In the genomic region with DNA sequence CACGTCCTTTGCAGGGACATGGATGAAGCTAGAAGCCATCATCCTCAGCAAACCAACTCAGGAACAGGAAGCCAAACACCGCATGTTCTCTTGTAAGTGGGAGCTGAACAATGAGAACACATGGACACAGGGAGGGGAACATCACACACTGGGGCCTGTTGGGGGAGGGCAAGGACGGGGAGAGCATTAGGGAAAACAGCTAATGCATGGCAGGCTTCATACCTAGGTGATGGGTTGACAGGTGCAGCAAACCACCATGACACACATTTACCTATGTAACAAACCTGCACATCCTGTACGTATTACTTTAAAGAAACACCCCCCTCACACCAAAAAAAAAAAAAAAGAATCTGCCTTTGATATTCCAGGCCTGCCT, we compare ENCODE assay signal across 9 cellular contexts. TPM values are rescaled to one million over a fixed set of nuclear protein-coding genes. Genes with fewer than 3 reads are reported as not detected.
A peak's percentile ranks its signal among the peaks of the same experiment; 100 is the strongest.
DNase-seq lines count a peak whose midpoint lies in the region; ATAC-seq lines count a peak whose summit lies in the region.
"Not testable (repeated sequence)": the region's sequence is repeated elsewhere in the genome, so short reads cannot be mapped to it uniquely, and the experiment has no call there.
"Had no signal": no experiment of that assay in that cellular context is flagged by ENCODE, and none has a peak within 500 bp of the region (broad histone marks: within the 10 kb centered on the region; RNA-seq: fewer than 3 reads in every experiment).

No MANE protein-coding gene starts in this region.

- H3K27me3 ChIP-seq in CD8-positive, alpha-beta memory T cell (ENCODE audit: insufficient read depth, low read length, poor library complexity, severe bottlenecking); stomach smooth muscle (ENCODE audit: control insufficient read depth in 1 of 2, insufficient read depth in 2 of 2, low read length in 2 of 2): not testable (repeated sequence)

- peak overlapping the region; percentile 87 to 99 (median 98) for H3K27ac Mint-ChIP-seq in CD8-positive, alpha-beta memory T cell
- H3K27ac Mint-ChIP-seq in IgD-negative memory B cell = peak overlapping the region; percentile 98 to 100 (median 99)
- peak overlapping the region; percentile 94 for H3K27ac Mint-ChIP-seq in activated CD4-positive, alpha-beta T cell treated with anti-CD3 and anti-CD28 coated beads for 36 hours
- H3K27ac Mint-ChIP-seq in central memory CD8-positive, alpha-beta T cell (ENCODE audit: low read depth) = peak overlapping the region; percentile 97

- peaks cover 53% of the 10 kb centered on the region for H3K4me1 ChIP-seq in CD8-positive, alpha-beta memory T cell (ENCODE audit: insufficient read depth, low read length)
- H3K4me1 ChIP-seq in mesodermal cell (ENCODE audit: control insufficient read depth, insufficient read depth, low read length, poor library complexity, severe bottlenecking) = peaks cover 46% of the 10 kb centered on the region
- not testable (repeated sequence) for H3K4me1 ChIP-seq in stomach smooth muscle (ENCODE audit: control insufficient read depth, insufficient read depth, low read length)

- H3K36me3 ChIP-seq in CD8-positive, alpha-beta memory T cell (ENCODE audit: insufficient read depth, low read length); mesodermal cell (ENCODE audit: control insufficient read depth, insufficient read depth, low read length); stomach smooth muscle (ENCODE audit: control insufficient read depth in 2 of 2, insufficient read depth in 2 of 2, low read length in 2 of 2): not testable (repeated sequence)

- POLR2A ChIA-PET in CD8-positive, alpha-beta memory T cell (lab: Charles Lee) = interaction anchor here (0.6 to 0.7 kb wide), 2 partner anchors 25 to 30 kb away, joined by 3 to 5 read pairs; no protein-coding TSS in a partner anchor
- POLR2A ChIA-PET in activated CD4-positive, alpha-beta T cell treated with anti-CD3 and anti-CD28 coated beads for 36 hours (lab: Charles Lee) = interaction anchor here (0.7 kb wide), 1 partner anchor 46 kb away, joined by 3 read pairs; no protein-coding TSS in a partner anchor

- peak in 1 of 5 donors; percentile 53 for DNase-seq in CD8-positive, alpha-beta memory T cell
- not testable (repeated sequence) for DNase-seq in activated CD4-positive, alpha-beta T cell treated with anti-CD3 and anti-CD28 coated beads for 36 hours; central memory CD8-positive, alpha-beta T cell (ENCODE audit: low spot score in 2 of 2)

- H3K4me3 Mint-ChIP-seq in CD8-positive, alpha-beta memory T cell = peak overlapping the region; percentile 64 to 91 (median 90)
- peak overlapping the region; percentile 81 to 97 (median 93) for H3K4me3 Mint-ChIP-seq in IgD-negative memory B cell
- H3K4me3 Mint-ChIP-seq in activated CD4-positive, alpha-beta T cell treated with anti-CD3 and anti-CD28 coated beads for 36 hours = peak overlapping the region; percentile 72
- peak overlapping the region; percentile 80 for H3K4me3 Mint-ChIP-seq in central memory CD8-positive, alpha-beta T cell

- H3K4me3 ChIP-seq in CD8-positive, alpha-beta memory T cell (ENCODE audit: low read length) = peak overlapping the region; percentile 65
- H3K4me3 ChIP-seq in mesodermal cell (ENCODE audit: extremely low read depth, insufficient read depth, low read length, poor library complexity, severe bottlenecking); stomach smooth muscle (ENCODE audit: low read length in 2 of 2): not testable (repeated sequence)

- peak; percentile 5 for ATAC-seq in GM19372 (IDR thresholded peaks at IDR 0.05; ENCODE audit: low read depth, unreplicated experiment)
- ATAC-seq in HG02763 (IDR thresholded peaks at IDR 0.05; ENCODE audit: unreplicated experiment) = peak; percentile 21
- not testable (repeated sequence) for ATAC-seq in activated CD4-positive, alpha-beta T cell treated with anti-CD3 and anti-CD28 coated beads for 36 hours
- peak; percentile 42 for ATAC-seq in central memory CD8-positive, alpha-beta T cell (replicated peaks; ENCODE audit: extremely low read depth, poor library complexity, severe bottlenecking)

- not testable (repeated sequence) for H3K27me3 Mint-ChIP-seq in CD8-positive, alpha-beta memory T cell; IgD-negative memory B cell; activated CD4-positive, alpha-beta T cell treated with anti-CD3 and anti-CD28 coated beads for 36 hours; central memory CD8-positive, alpha-beta T cell

- H3K36me3 Mint-ChIP-seq in CD8-positive, alpha-beta memory T cell; IgD-negative memory B cell; activated CD4-positive, alpha-beta T cell treated with anti-CD3 and anti-CD28 coated beads for 36 hours (ENCODE audit: low read depth); central memory CD8-positive, alpha-beta T cell (ENCODE audit: insufficient read depth): not testable (repeated sequence)

- H3K9me3 ChIP-seq in CD8-positive, alpha-beta memory T cell (ENCODE audit: low read length); mesodermal cell (ENCODE audit: control insufficient read depth, low read length); stomach smooth muscle (ENCODE audit: control insufficient read depth in 2 of 2, low read length in 2 of 2): not testable (repeated sequence)

- CTCF ChIA-PET in CD8-positive, alpha-beta memory T cell (lab: Charles Lee) = not testable (repeated sequence)
- CTCF ChIA-PET in activated CD4-positive, alpha-beta T cell treated with anti-CD3 and anti-CD28 coated beads for 36 hours (lab: Charles Lee) = interaction anchor here (0.8 kb wide), 1 partner anchor 13 kb away, joined by 3 read pairs; no protein-coding TSS in a partner anchor

- not testable (repeated sequence) for H3K9me3 Mint-ChIP-seq in CD8-positive, alpha-beta memory T cell; IgD-negative memory B cell; activated CD4-positive, alpha-beta T cell treated with anti-CD3 and anti-CD28 coated beads for 36 hours (ENCODE audit: low read depth); central memory CD8-positive, alpha-beta T cell

- intact Hi-C loops in activated CD4-positive, alpha-beta T cell treated with anti-CD3 and anti-CD28 coated beads for 36 hours (cut with DNase I, micrococcal nuclease) = loop anchor here in 1 of 2 experiments (2.0 kb wide), 2 partner anchors 26 to 74 kb away; partner anchors contain the start of gene USP6NL

- H3K4me1 Mint-ChIP-seq in CD8-positive, alpha-beta memory T cell = peaks cover 27 to 35% (median 33%) of the 10 kb centered on the region in 3 donors
- H3K4me1 Mint-ChIP-seq in IgD-negative memory B cell = peaks cover 46 to 82% (median 77%) of the 10 kb centered on the region in 3 donors
- peaks cover 49% of the 10 kb centered on the region for H3K4me1 Mint-ChIP-seq in activated CD4-positive, alpha-beta T cell treated with anti-CD3 and anti-CD28 coated beads for 36 hours
- peaks cover 27% of the 10 kb centered on the region for H3K4me1 Mint-ChIP-seq in central memory CD8-positive, alpha-beta T cell

- not testable (repeated sequence) for H3K9ac ChIP-seq in stomach smooth muscle (ENCODE audit: low read length in 2 of 2)

- peak overlapping the region; percentile 67 for H3K27ac ChIP-seq in CD8-positive, alpha-beta memory T cell (ENCODE audit: low read depth, low read length)
- H3K27ac ChIP-seq in mesodermal cell (ENCODE audit: low read depth, low read length, severe bottlenecking) (peak overlapping the region; percentile 94), stomach smooth muscle (ENCODE audit: low read length) (peak overlapping the region; percentile 41)

- WGBS in mesodermal cell (ENCODE audit: insufficient coverage in 2 of 2), 2 experiments = 67 to 93% methylated on average over 2 to 3 of the region's 4 CpGs

RNA-seq across cellular contexts. Expression of gene ECHDC3, which starts 57.9 kb away (rescaled TPM):
- under 1 TPM; 0.71 to 0.77 TPM for total RNA-seq in CD8-positive, alpha-beta memory T cell
- 0.58 TPM for polyA plus RNA-seq in CD8-positive, alpha-beta memory T cell
- 0.73 TPM for polyA plus RNA-seq in IgD-negative memory B cell
- total RNA-seq in activated CD4-positive, alpha-beta T cell treated with anti-CD3 and anti-CD28 coated beads for 36 hours = 1 to 10 TPM; 3.5 to 3.8 TPM
- polyA plus RNA-seq in mesodermal cell (2013, experiment 1 of 2) = 5.0 TPM
- polyA plus RNA-seq in mesodermal cell (2013, experiment 2 of 2) = 4.0 TPM
- total RNA-seq: HepG2 had no signal
- polyA plus RNA-seq: HepG2 had no signal

Comparison
In these comparisons a context has a peak if more than half of its experiments do, and no peak if none do; other contexts are left out.
1. H3K27ac ChIP-seq: peak in every context shown above with its lines; median percentile 94 in mesodermal cell; 67 in CD8-positive, alpha-beta memory T cell; 41 in stomach smooth muscle.